In the genomic region with DNA sequence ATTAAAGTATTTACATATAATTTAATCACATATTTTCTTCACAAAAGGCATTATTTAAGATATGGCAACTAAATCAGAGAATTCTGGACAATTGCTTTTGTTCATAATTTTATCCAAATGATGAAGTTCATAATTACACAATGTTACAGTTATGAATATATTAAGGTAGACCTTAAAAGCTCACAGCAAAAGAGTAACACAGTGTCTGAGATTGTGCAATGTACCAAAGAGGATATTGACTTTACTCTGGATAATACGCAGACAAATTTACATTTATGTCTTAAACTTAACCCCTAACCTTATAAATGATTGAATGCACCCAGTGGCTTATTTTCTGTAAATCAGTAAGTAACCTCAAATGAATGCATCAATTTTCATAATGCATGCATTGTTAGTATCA, we compare ENCODE assay signal across 23 cellular contexts.
DNase-seq lines count a peak whose midpoint lies in the region; ATAC-seq and TF ChIP-seq lines count a peak whose summit lies in the region.
"Had no signal": no experiment of that assay in that cellular context is flagged by ENCODE, and none has a peak within 500 bp of the region (broad histone marks: within the 10 kb centered on the region; RNA-seq: fewer than 3 reads in every experiment).

No MANE protein-coding gene starts in this region.

- H3K4me1 Mint-ChIP-seq in T-helper 2 cell treated with Interferon-gamma antibody and Interleukin-4, amounts not matched to agents 5 μg/mL and 100 μg/mL, for 36 hours (ENCODE audit: low read depth) = peaks cover 12% of the 10 kb centered on the region

- H3K9me3 Mint-ChIP-seq in T-helper 2 cell treated with Interferon-gamma antibody and Interleukin-4, amounts not matched to agents 5 μg/mL and 100 μg/mL, for 36 hours = no peaks in the 10 kb centered on the region
- H3K9me3 Mint-ChIP-seq: activated naive CD4-positive, alpha-beta T cell treated with anti-CD3 and anti-CD28 coated beads for 36 hours; naive B cell; stimulated activated naive CD8-positive, alpha-beta T cell treated with anti-CD3 and anti-CD28 coated beads, Interleukin-15, Interleukin-2, amounts not matched to agents 100 ng/mL and 50 ng/mL, for 24 hours had no signal

- H3K36me3 ChIP-seq in OCI-LY3 (replicated peaks; ENCODE audit: low read depth, low read length) = peaks cover 2% of the 10 kb centered on the region
- H3K36me3 ChIP-seq in left lung = no peaks in the 10 kb centered on the region
- H3K36me3 ChIP-seq in upper lobe of right lung = no peaks in the 10 kb centered on the region
- no peaks in the 10 kb centered on the region for H3K36me3 ChIP-seq in PC-9 (ENCODE audit: low read depth)
- H3K36me3 ChIP-seq: cardiac muscle cell, right atrium auricular region had no signal

- H3K27ac ChIP-seq in OCI-LY3 (ENCODE audit: low read length) = peak overlapping the region; percentile 78
- peak overlapping the region; percentile 58 to 70 for H3K27ac ChIP-seq in left lung
- peak overlapping the region; percentile 38 for H3K27ac ChIP-seq in upper lobe of right lung
- H3K27ac ChIP-seq in PC-9 = no peak overlapping the region
- H3K27ac ChIP-seq: cardiac muscle cell had no signal

- H2AFZ ChIP-seq in OCI-LY3 (ENCODE audit: low read depth, low read length) = no peak overlapping the region
- H2AFZ ChIP-seq in PC-9 = no peak overlapping the region

- H3K9me3 ChIP-seq in OCI-LY3 (ENCODE audit: insufficient read depth, low read length) (no peaks in the 10 kb centered on the region), left lung (no peaks in the 10 kb centered on the region), upper lobe of right lung (no peaks in the 10 kb centered on the region), PC-9 (ENCODE audit: insufficient read depth, low read depth) (no peaks in the 10 kb centered on the region)
- H3K9me3 ChIP-seq: right atrium auricular region had no signal

- POLR2A ChIA-PET in PC-9 (lab: Charles Lee; ENCODE audit: unreplicated experiment) = no interaction called here

- H3K4me2 ChIP-seq in OCI-LY3 (ENCODE audit: low read length) = peak overlapping the region; percentile 82
- no peak overlapping the region for H3K4me2 ChIP-seq in PC-9

- peak overlapping the region; percentile 4 for H3K27ac Mint-ChIP-seq in T-helper 2 cell treated with Interferon-gamma antibody and Interleukin-4, amounts not matched to agents 5 μg/mL and 100 μg/mL, for 36 hours
- H3K27ac Mint-ChIP-seq: activated naive CD4-positive, alpha-beta T cell treated with anti-CD3 and anti-CD28 coated beads for 36 hours; activated T-cell treated with anti-CD3 and anti-CD28 coated beads, Interleukin-2, amount 50 U/mL, for 72 hours had no signal

- CTCF ChIA-PET in PC-9 (lab: Charles Lee) = no interaction called here

- BruUV-seq in PC-9 (replicated peaks; lab: Mats Ljungman, UMichigan) = no TSS peak

- H3F3A ChIP-seq in PC-9 (ENCODE audit: insufficient read depth, low read depth) = no peaks in the 10 kb centered on the region

- no peaks in the 10 kb centered on the region; the same call in 1 of the 2 replicates for H3K9me2 ChIP-seq in PC-9 (ENCODE audit: insufficient read depth)

- no peak overlapping the region for H3K9ac ChIP-seq in OCI-LY3 (ENCODE audit: low read length)

- H4K20me1 ChIP-seq in OCI-LY3 (ENCODE audit: insufficient read depth, low read length) (no peaks in the 10 kb centered on the region), PC-9 (ENCODE audit: insufficient read depth) (no peaks in the 10 kb centered on the region)

- no peaks in the 10 kb centered on the region for H3K27me3 ChIP-seq in OCI-LY3 (ENCODE audit: low read depth, low read length)
- no peaks in the 10 kb centered on the region for H3K27me3 ChIP-seq in left lung
- H3K27me3 ChIP-seq in upper lobe of right lung = no peaks in the 10 kb centered on the region
- no peaks in the 10 kb centered on the region for H3K27me3 ChIP-seq in PC-9 (ENCODE audit: insufficient read depth, low read depth)
- H3K27me3 ChIP-seq: cardiac muscle cell, right atrium auricular region had no signal

- H3K27me3 Mint-ChIP-seq in T-helper 2 cell treated with Interferon-gamma antibody and Interleukin-4, amounts not matched to agents 5 μg/mL and 100 μg/mL, for 36 hours (ENCODE audit: low read depth) = no peaks in the 10 kb centered on the region
- H3K27me3 Mint-ChIP-seq: naive B cell; stimulated activated naive CD8-positive, alpha-beta T cell treated with anti-CD3 and anti-CD28 coated beads, Interleukin-15, Interleukin-2, amounts not matched to agents 100 ng/mL and 50 ng/mL, for 24 hours had no signal

- H3K4me3 Mint-ChIP-seq in T-helper 2 cell treated with Interferon-gamma antibody and Interleukin-4, amounts not matched to agents 5 μg/mL and 100 μg/mL, for 36 hours = peak overlapping the region; percentile 7
- H3K4me3 Mint-ChIP-seq: activated naive CD4-positive, alpha-beta T cell treated with anti-CD3 and anti-CD28 coated beads for 36 hours; activated T-cell treated with anti-CD3 and anti-CD28 coated beads, Interleukin-2, amount 50 U/mL, for 72 hours; stimulated activated naive CD8-positive, alpha-beta T cell treated with anti-CD3 and anti-CD28 coated beads, Interleukin-15, Interleukin-2, amounts not matched to agents 100 ng/mL and 50 ng/mL, for 24 hours had no signal

- peak; percentile 17 for ATAC-seq in left lung
- no peak for ATAC-seq in upper lobe of right lung
- ATAC-seq in HG02973 (IDR thresholded peaks at IDR 0.05; ENCODE audit: unreplicated experiment) = no peak
- ATAC-seq: HCT116 had no signal

- DNase-seq in T-helper 2 cell treated with Interferon-gamma antibody and Interleukin-4, amounts not matched to agents 5 μg/mL and 100 μg/mL, for 36 hours (ENCODE audit: low spot score) = no peak
- DNase-seq in T-helper 2 cell = no peak
- no peak for DNase-seq in left lung
- DNase-seq in upper lobe of right lung = no peak
- no peak for DNase-seq in hepatic stellate cell (ENCODE audit: low spot score)
- no peak for DNase-seq in PC-9
- DNase-seq: activated naive CD4-positive, alpha-beta T cell treated with anti-CD3 and anti-CD28 coated beads for 36 hours; activated T-cell treated with anti-CD3 and anti-CD28 coated beads, Interleukin-2, amount 50 U/mL, for 72 hours; Calu3; glutamatergic neuron; kidney glomerular epithelial cell; naive B cell; NCI-H1436; occipital lobe; SHP77; stimulated activated CD4-positive, alpha-beta T cell treated with anti-CD3 and anti-CD28 coated beads, Interleukin-12 subunit alpha, Interleukin-12 subunit beta, amount 100 ng/mL, for 4 hours; trophoblast cell had no signal

- TF ChIP-seq CTCF in OCI-LY3 (IDR thresholded peaks at IDR 0.05; ENCODE audit: low read depth, low read length) (no peak), left lung (IDR thresholded peaks at IDR 0.05) (no peak), upper lobe of right lung (IDR thresholded peaks at IDR 0.05) (no peak), PC-9 (conservative IDR thresholded peaks at IDR 0.05) (no peak)

- intact Hi-C loops in left lung (cut with DNase I) = no loop called here
- intact Hi-C loops in upper lobe of right lung (cut with DNase I) = no loop called here
- intact Hi-C loops in PC-9 (cut with micrococcal nuclease; ENCODE audit: unreplicated experiment) = no loop called here

- peaks cover 3% of the 10 kb centered on the region for H3K36me3 Mint-ChIP-seq in T-helper 2 cell treated with Interferon-gamma antibody and Interleukin-4, amounts not matched to agents 5 μg/mL and 100 μg/mL, for 36 hours (ENCODE audit: low read depth)
- H3K36me3 Mint-ChIP-seq: naive B cell had no signal

- H3K79me2 ChIP-seq in OCI-LY3 (ENCODE audit: low read length) (no peaks in the 10 kb centered on the region), PC-9 (ENCODE audit: low read depth) (no peaks in the 10 kb centered on the region)

- H3K4me3 ChIP-seq in OCI-LY3 (ENCODE audit: low read length) (no peak overlapping the region), left lung (peak overlapping the region in 1 of 2 donors; percentile 4), upper lobe of right lung (no peak overlapping the region), PC-9 (no peak overlapping the region)
- H3K4me3 ChIP-seq: cardiac muscle cell had no signal

- H3K4me1 ChIP-seq in OCI-LY3 (ENCODE audit: low read length) (peaks cover 29% of the 10 kb centered on the region), left lung (peaks cover 0 to 17% of the 10 kb centered on the region in 2 donors), upper lobe of right lung (no peaks in the 10 kb centered on the region), PC-9 (replicated peaks; ENCODE audit: insufficient read depth) (no peaks in the 10 kb centered on the region)
- H3K4me1 ChIP-seq: right atrium auricular region had no signal
